In the genomic region with DNA sequence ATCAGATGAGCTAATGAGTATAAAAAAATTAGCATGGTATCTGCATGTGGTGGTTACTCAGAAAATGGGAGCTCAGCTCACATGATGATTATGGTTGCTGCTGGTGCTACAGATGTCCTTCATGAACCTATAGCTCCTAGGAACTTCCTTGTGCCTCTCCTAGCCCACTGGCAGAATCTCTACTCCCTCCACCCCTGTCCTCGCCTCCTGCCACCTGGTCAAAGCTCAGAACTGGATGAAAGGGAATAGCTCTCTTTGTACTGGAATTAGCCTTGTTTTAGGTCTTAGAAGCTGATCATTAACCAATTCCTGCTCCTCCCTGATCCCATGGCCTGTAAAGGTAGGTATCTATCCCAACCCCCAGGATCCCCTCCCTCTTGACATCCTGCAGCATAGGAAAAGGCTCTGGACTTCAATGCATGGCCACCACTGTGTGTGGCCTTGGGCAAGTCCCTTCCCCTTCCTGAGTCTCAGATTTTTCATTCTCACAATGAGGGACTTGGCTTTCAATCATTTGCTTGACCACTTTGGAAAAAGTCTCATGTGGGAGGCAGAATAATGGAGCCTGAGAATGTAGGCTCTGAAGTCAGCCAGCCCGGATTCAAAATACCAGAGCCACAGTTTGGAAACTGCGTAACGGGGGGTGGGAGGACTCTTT, we compare ENCODE assay signal across 32 cellular contexts. TPM values are rescaled to one million over a fixed set of nuclear protein-coding genes. Genes with fewer than 3 reads are reported as not detected.
"Had no signal": no experiment of that assay in that cellular context is flagged by ENCODE, and none has a peak within 500 bp of the region (broad histone marks: within the 10 kb centered on the region; RNA-seq: fewer than 3 reads in every experiment).

No MANE protein-coding gene starts in this region.

- H3K4me3 Mint-ChIP-seq: activated CD4-positive, alpha-beta T cell treated with anti-CD3 and anti-CD28 coated beads for 36 hours; activated CD4-positive, alpha-beta T cell treated with anti-CD3 and anti-CD28 coated beads, Interleukin-2, amount 10 ng/mL, durations not matched to agents 7 days and 5 days; activated CD8-positive, alpha-beta T cell treated with anti-CD3 and anti-CD28 coated beads, Interleukin-2, amount 10 ng/mL, durations not matched to agents 7 days and 5 days; activated naive CD4-positive, alpha-beta T cell treated with anti-CD3 and anti-CD28 coated beads for 36 hours; activated T-cell treated with anti-CD3 and anti-CD28 coated beads, Interleukin-2, amount 50 U/mL, for 4 hours; activated T-helper 1 cell treated with anti-CD3 and anti-CD28 coated beads, Interleukin-12 subunit alpha, Interleukin-12 subunit beta, Interleukin-2, Interleukin-4 antibody, amounts not matched to agents 30 ng/mL and 10 ng/mL and 1 ng/mL, durations not matched to agents 14 hours and 24 hours and 36 hours had no signal

- H3K4me1 Mint-ChIP-seq: activated CD4-positive, alpha-beta T cell treated with anti-CD3 and anti-CD28 coated beads for 36 hours; activated CD4-positive, alpha-beta T cell treated with anti-CD3 and anti-CD28 coated beads, Interleukin-2, amount 10 ng/mL, durations not matched to agents 7 days and 5 days had no signal

- H3K27ac ChIP-seq: adrenal gland, body of pancreas, breast epithelium, SJCRH30, SK-N-MC had no signal

- H3K27ac Mint-ChIP-seq: activated CD4-positive, alpha-beta T cell treated with anti-CD3 and anti-CD28 coated beads for 36 hours; activated CD4-positive, alpha-beta T cell treated with anti-CD3 and anti-CD28 coated beads, Interleukin-2, amount 10 ng/mL, durations not matched to agents 7 days and 5 days; activated CD8-positive, alpha-beta T cell treated with anti-CD3 and anti-CD28 coated beads, Interleukin-2, amount 10 ng/mL, durations not matched to agents 7 days and 5 days; activated naive CD4-positive, alpha-beta T cell treated with anti-CD3 and anti-CD28 coated beads for 36 hours; activated naive CD4-positive, alpha-beta T cell treated with anti-CD3 and anti-CD28 coated beads, Interleukin-2, amount 50 U/mL, for 72 hours; activated T-helper 1 cell treated with anti-CD3 and anti-CD28 coated beads, Interleukin-12 subunit alpha, Interleukin-12 subunit beta, Interleukin-2, Interleukin-4 antibody, amounts not matched to agents 30 ng/mL and 10 ng/mL and 1 ng/mL, durations not matched to agents 14 hours and 24 hours and 36 hours had no signal

- H3K4me3 ChIP-seq: adrenal gland, body of pancreas, breast epithelium, SJCRH30, SK-N-MC had no signal

- H3K27me3 ChIP-seq: adrenal gland, body of pancreas, breast epithelium had no signal

- H3K36me3 Mint-ChIP-seq: activated naive CD4-positive, alpha-beta T cell treated with anti-CD3 and anti-CD28 coated beads, Interleukin-2, amount 50 U/mL, for 72 hours had no signal

- H3K36me3 ChIP-seq: adrenal gland, breast epithelium, SJCRH30 had no signal

- H3K9me3 Mint-ChIP-seq: activated CD4-positive, alpha-beta T cell treated with anti-CD3 and anti-CD28 coated beads, Interleukin-2, amount 10 ng/mL, durations not matched to agents 7 days and 5 days; activated naive CD4-positive, alpha-beta T cell treated with anti-CD3 and anti-CD28 coated beads for 36 hours; activated naive CD4-positive, alpha-beta T cell treated with anti-CD3 and anti-CD28 coated beads, Interleukin-2, amount 50 U/mL, for 72 hours; activated T-cell treated with anti-CD3 and anti-CD28 coated beads, Interleukin-2, amount 50 U/mL, for 4 hours; activated T-helper 1 cell treated with anti-CD3 and anti-CD28 coated beads, Interleukin-12 subunit alpha, Interleukin-12 subunit beta, Interleukin-2, Interleukin-4 antibody, amounts not matched to agents 30 ng/mL and 10 ng/mL and 1 ng/mL, durations not matched to agents 14 hours and 24 hours and 36 hours had no signal

- DNase-seq: activated CD4-positive, alpha-beta T cell treated with anti-CD3 and anti-CD28 coated beads for 36 hours; activated CD4-positive, alpha-beta T cell treated with anti-CD3 and anti-CD28 coated beads, Interleukin-2, amount 10 ng/mL, durations not matched to agents 7 days and 5 days; activated CD4-positive, alpha-beta T cell treated with anti-CD3 and anti-CD28 coated beads, Interleukin-2, amount 50 U/mL, for 48 hours; activated CD8-positive, alpha-beta T cell treated with anti-CD3 and anti-CD28 coated beads, Interleukin-2, amount 10 ng/mL, durations not matched to agents 7 days and 5 days; activated gamma-delta T cell treated with Interleukin-2 at 50 U/mL for 16 hours; activated naive CD4-positive, alpha-beta T cell treated with anti-CD3 and anti-CD28 coated beads for 36 hours; activated T-cell treated with anti-CD3 and anti-CD28 coated beads for 4 hours; activated T-cell treated with anti-CD3 and anti-CD28 coated beads, Interleukin-2, amount 50 U/mL, for 4 hours; adrenal gland; body of pancreas; Karpas-422; KBM-7; NCI-H1105; NCI-H1436; NCI-H1694; NCI-H2029; NCI-H345; NCI-H524 treated with DMSO at 0.1 percent for 48 hours; SHP77; SJCRH30 had no signal

- H3K9me3 ChIP-seq: adrenal gland, body of pancreas, breast epithelium, SJCRH30 had no signal

- FAIRE-seq: astrocyte, TTC549 had no signal

- H3K4me1 ChIP-seq: adrenal gland, body of pancreas, breast epithelium, SJCRH30 had no signal

- ATAC-seq: activated CD4-positive, alpha-beta T cell treated with anti-CD3 and anti-CD28 coated beads for 36 hours; activated CD4-positive, CD25-positive, alpha-beta regulatory T cell treated with anti-CD3 and anti-CD28 coated beads, Interleukin-2, amount 50 U/mL, for 24 hours; activated CD8-positive, alpha-beta T cell treated with anti-CD3 and anti-CD28 coated beads, Interleukin-2, amount 10 ng/mL, durations not matched to agents 7 days and 5 days; activated naive CD4-positive, alpha-beta T cell treated with anti-CD3 and anti-CD28 coated beads, Interleukin-2, amount 50 U/mL, for 72 hours; activated T-cell treated with anti-CD3 and anti-CD28 coated beads, Interleukin-2, amount 50 U/mL, for 4 hours; body of pancreas; Panc1 had no signal

RNA-seq across cellular contexts. Expression of gene SLC13A3, which starts 43.9 kb away (rescaled TPM):
- total RNA-seq: activated CD8-positive, alpha-beta T cell treated with anti-CD3 and anti-CD28 coated beads, Interleukin-2, amount 10 ng/mL, durations not matched to agents 7 days and 5 days; activated naive CD4-positive, alpha-beta T cell treated with anti-CD3 and anti-CD28 coated beads for 36 hours; activated naive CD4-positive, alpha-beta T cell treated with anti-CD3 and anti-CD28 coated beads, Interleukin-2, amount 50 U/mL, for 72 hours; activated T-helper 1 cell treated with anti-CD3 and anti-CD28 coated beads, Interleukin-12 subunit alpha, Interleukin-12 subunit beta, Interleukin-2, Interleukin-4 antibody, amounts not matched to agents 30 ng/mL and 10 ng/mL and 1 ng/mL, durations not matched to agents 14 hours and 24 hours and 36 hours; MCF 10A; NCI-H460; SJCRH30; T-helper 2 cell treated with Interferon-gamma antibody and Interleukin-4, amounts not matched to agents 100 ng/mL and 5 ng/mL, for 36 hours had no signal

RNA-seq across cellular contexts. Expression of gene OCSTAMP, which starts 56.9 kb away (rescaled TPM):
- total RNA-seq: activated CD4-positive, alpha-beta T cell treated with anti-CD3 and anti-CD28 coated beads, Interleukin-2, amount 10 ng/mL, durations not matched to agents 7 days and 5 days; activated CD8-positive, alpha-beta T cell treated with anti-CD3 and anti-CD28 coated beads, Interleukin-2, amount 10 ng/mL, durations not matched to agents 7 days and 5 days; activated naive CD4-positive, alpha-beta T cell treated with anti-CD3 and anti-CD28 coated beads for 36 hours; adrenal gland; astrocyte; body of pancreas; MCF 10A; NCI-H460; RPMI7951; SJCRH30; T-helper 2 cell treated with Interferon-gamma antibody and Interleukin-4, amounts not matched to agents 100 ng/mL and 5 ng/mL, for 36 hours had no signal
